ENCODE assay signal across 10 cellular contexts in genomic region chr3:48656841-48657281, GRCh38. TPM values are rescaled to one million over a fixed set of nuclear protein-coding genes. Genes with fewer than 3 reads are reported as not detected.
A peak's percentile ranks its signal among the peaks of the same experiment; 100 is the strongest.
DNase-seq lines count a peak whose midpoint lies in the region; ATAC-seq and TF ChIP-seq lines count a peak whose summit lies in the region.
"Had no signal": no experiment of that assay in that cellular context is flagged by ENCODE, and none has a peak within 500 bp of the region (broad histone marks: within the 10 kb centered on the region; RNA-seq: fewer than 3 reads in every experiment).

No MANE protein-coding gene starts in this region.

- H3K27me3 Mint-ChIP-seq in CD4-positive, CD25-positive, alpha-beta regulatory T cell: peaks cover 4% of the 10 kb centered on the region

- H3K9me3 ChIP-seq in CD4-positive, CD25-positive, alpha-beta regulatory T cell (ENCODE audit: control insufficient read depth in 2 of 2, low read length in 2 of 2): no peaks in the 10 kb centered on the region
- H3K9me3 ChIP-seq in RWPE2 (ENCODE audit: severe bottlenecking): no peaks in the 10 kb centered on the region
- H3K9me3 ChIP-seq in effector memory CD4-positive, alpha-beta T cell (ENCODE audit: control insufficient read depth, low read length): no peaks in the 10 kb centered on the region
- H3K9me3 ChIP-seq in prostate gland: no peaks in the 10 kb centered on the region

- ATAC-seq in CD4-positive, CD25-positive, alpha-beta regulatory T cell (ENCODE audit: low read depth in 2 of 2): no peak
- ATAC-seq in RWPE2 (ENCODE audit: low read depth): no peak
- no peak for ATAC-seq in GM21619 (IDR thresholded peaks at IDR 0.05; ENCODE audit: unreplicated experiment)

- peak overlapping the region in 1 of 3 donors; percentile 80 for H3K27ac Mint-ChIP-seq in CD4-positive, CD25-positive, alpha-beta regulatory T cell

- TF ChIP-seq POLR2A in prostate gland (IDR thresholded peaks at IDR 0.05): no peak

- H3K9me3 Mint-ChIP-seq in CD4-positive, CD25-positive, alpha-beta regulatory T cell: peaks cover 0 to 2% (median 0%) of the 10 kb centered on the region in 7 donors

- peaks cover 33% of the 10 kb centered on the region for H3K4me1 ChIP-seq in CD4-positive, CD25-positive, alpha-beta regulatory T cell (ENCODE audit: control insufficient read depth, insufficient read depth, low read length, poor library complexity, severe bottlenecking)
- H3K4me1 ChIP-seq in RWPE2 (ENCODE audit: insufficient read depth, poor library complexity, severe bottlenecking) (no peaks in the 10 kb centered on the region), prostate gland (replicated peaks) (no peaks in the 10 kb centered on the region)
- peaks cover 19% of the 10 kb centered on the region for H3K4me1 ChIP-seq in effector memory CD4-positive, alpha-beta T cell (ENCODE audit: control insufficient read depth, insufficient read depth, low read length, poor library complexity, severe bottlenecking)

- H3K4me3 Mint-ChIP-seq in CD4-positive, CD25-positive, alpha-beta regulatory T cell: peak overlapping the region; percentile 75 to 88 (median 85)

- no peaks in the 10 kb centered on the region for H3K36me3 ChIP-seq in CD4-positive, CD25-positive, alpha-beta regulatory T cell (ENCODE audit: control insufficient read depth, insufficient read depth, low read length)
- H3K36me3 ChIP-seq in RWPE2 (ENCODE audit: low read depth) (no peaks in the 10 kb centered on the region), prostate gland (no peaks in the 10 kb centered on the region)
- no peaks in the 10 kb centered on the region for H3K36me3 ChIP-seq in effector memory CD4-positive, alpha-beta T cell (ENCODE audit: control insufficient read depth, insufficient read depth, low read length)

- WGBS in prostate gland: 61% methylated on average over 33 of the region's 45 CpGs

- peak; percentile 31 to 41 (median 37) for DNase-seq in CD4-positive, CD25-positive, alpha-beta regulatory T cell
- DNase-seq in RWPE2 (ENCODE audit: low spot score) (no peak), prostate gland (ENCODE audit: low spot score) (no peak), foreskin fibroblast (no peak), retina (no peak), DMS153 treated with DMSO at 0.1 percent for 48 hours (lab: John Stamatoyannopoulos, UW; ENCODE audit: unreplicated experiment) (no peak)
- peak; percentile 9 to 11 (median 10) for DNase-seq in effector memory CD4-positive, alpha-beta T cell

- intact Hi-C loops in prostate gland (cut with DNase I): no loop called here

- TF ChIP-seq CTCF in RWPE2 (IDR thresholded peaks at IDR 0.05; ENCODE audit: poor library complexity, severe bottlenecking): no peak
- no peak for TF ChIP-seq CTCF in prostate gland (IDR thresholded peaks at IDR 0.05)
- no peak for TF ChIP-seq CTCF in foreskin fibroblast (IDR thresholded peaks at IDR 0.05; ENCODE audit: low read depth, low read length)

- no peak overlapping the region for H3K4me3 ChIP-seq in CD4-positive, CD25-positive, alpha-beta regulatory T cell (ENCODE audit: low read depth, low read length)
- H3K4me3 ChIP-seq in RWPE2 (ENCODE audit: severe bottlenecking) (no peak overlapping the region), prostate gland (peak overlapping the region; percentile 47 to 54), foreskin fibroblast (ENCODE audit: low read depth in 1 of 2, low read length in 2 of 2) (peak overlapping the region in 1 of 2 donors; percentile 42)
- peak overlapping the region; percentile 56 for H3K4me3 ChIP-seq in effector memory CD4-positive, alpha-beta T cell (ENCODE audit: insufficient read depth, low read depth, low read length, poor library complexity, severe bottlenecking)

- peak overlapping the region; percentile 83 for H3K27ac ChIP-seq in CD4-positive, CD25-positive, alpha-beta regulatory T cell (ENCODE audit: insufficient read depth, low read length, poor library complexity, severe bottlenecking)
- H3K27ac ChIP-seq in RWPE2 (ENCODE audit: poor library complexity, severe bottlenecking): peak overlapping the region; percentile 27
- H3K27ac ChIP-seq in effector memory CD4-positive, alpha-beta T cell (ENCODE audit: insufficient read depth, low read length, poor library complexity, severe bottlenecking): no peak overlapping the region
- H3K27ac ChIP-seq in prostate gland: peak overlapping the region; percentile 68 to 74

- no peaks in the 10 kb centered on the region for H3K27me3 ChIP-seq in CD4-positive, CD25-positive, alpha-beta regulatory T cell (ENCODE audit: control insufficient read depth, insufficient read depth, low read length)
- H3K27me3 ChIP-seq in RWPE2 (ENCODE audit: insufficient read depth, poor library complexity, severe bottlenecking) (no peaks in the 10 kb centered on the region), prostate gland (replicated peaks; ENCODE audit: insufficient read depth) (no peaks in the 10 kb centered on the region)
- peaks cover under 1% of the 10 kb centered on the region for H3K27me3 ChIP-seq in effector memory CD4-positive, alpha-beta T cell (replicated peaks; ENCODE audit: control insufficient read depth, insufficient read depth, low read length, poor library complexity, severe bottlenecking)

- H3K36me3 Mint-ChIP-seq in CD4-positive, CD25-positive, alpha-beta regulatory T cell: no peaks in the 10 kb centered on the region

- H3K4me1 Mint-ChIP-seq in CD4-positive, CD25-positive, alpha-beta regulatory T cell: peaks cover 0 to 28% (median 6%) of the 10 kb centered on the region in 4 donors

RNA-seq across cellular contexts. Expression of gene CELSR3, which starts 5.8 kb away (rescaled TPM):
- total RNA-seq in CD4-positive, CD25-positive, alpha-beta regulatory T cell: 8.8 TPM
- polyA plus RNA-seq in CD4-positive, CD25-positive, alpha-beta regulatory T cell: under 1 TPM; 0.31 to 0.53 (median 0.37) TPM
- 1 to 10 TPM in 1 of 2 donors, under 1 TPM in 1; 0.41 to 6.4 TPM for total RNA-seq in prostate gland

RNA-seq across cellular contexts. Expression of gene SLC26A6, which starts 21.6 kb away (rescaled TPM):
- 25.1 TPM for total RNA-seq in CD4-positive, CD25-positive, alpha-beta regulatory T cell
- polyA plus RNA-seq in CD4-positive, CD25-positive, alpha-beta regulatory T cell: 1 to 10 TPM; 3.2 to 6.7 (median 5.9) TPM
- total RNA-seq in prostate gland: 10 to 100 TPM; 18.4 to 30.0 TPM

RNA-seq across cellular contexts. Expression of gene NCKIPSD, which starts 28.9 kb away (rescaled TPM):
- total RNA-seq in CD4-positive, CD25-positive, alpha-beta regulatory T cell: 19.2 TPM
- 10 to 100 TPM in 2 of 4 donors, 1 to 10 TPM in 2; 6.4 to 11.6 (median 10.3) TPM for polyA plus RNA-seq in CD4-positive, CD25-positive, alpha-beta regulatory T cell
- total RNA-seq in prostate gland: 10 to 100 TPM; 32.9 to 83.3 TPM

RNA-seq across cellular contexts. Expression of gene TMEM89, which starts 35.3 kb away (rescaled TPM):
- total RNA-seq in CD4-positive, CD25-positive, alpha-beta regulatory T cell: not detected
- not detected for polyA plus RNA-seq in CD4-positive, CD25-positive, alpha-beta regulatory T cell
- total RNA-seq in prostate gland: 1 to 10 TPM in 1 of 2 donors, not detected in 1; 1.9 TPM
- total RNA-seq: left ventricle myocardium superior, ureter had no signal

RNA-seq across cellular contexts. Expression of gene UQCRC1, which starts 47.4 kb away (rescaled TPM):
- 111 TPM for total RNA-seq in CD4-positive, CD25-positive, alpha-beta regulatory T cell
- 100 to 1,000 TPM; 181 to 234 (median 206) TPM for polyA plus RNA-seq in CD4-positive, CD25-positive, alpha-beta regulatory T cell
- 100 to 1,000 TPM; 239 to 251 TPM for total RNA-seq in prostate gland

Comparison
In these comparisons a context has a peak if more than half of its experiments do, and no peak if none do; other contexts are left out.
1. DNase-seq: peak in CD4-positive, CD25-positive, alpha-beta regulatory T cell (3 of 3) and effector memory CD4-positive, alpha-beta T cell (3 of 3); none in RWPE2 (single experiment), prostate gland (single experiment), foreskin fibroblast (0 of 2), retina (single experiment) and DMS153 treated with DMSO at 0.1 percent for 48 hours (single experiment).
2. H3K4me3 ChIP-seq: peak in effector memory CD4-positive, alpha-beta T cell (single experiment) and prostate gland (2 of 2); none in CD4-positive, CD25-positive, alpha-beta regulatory T cell (single experiment) and RWPE2 (single experiment).